In genomic region chr9:126144215-126144614, GRCh38 we compare ENCODE assay signal across 15 cellular contexts.
A peak's percentile ranks its signal among the peaks of the same experiment; 100 is the strongest.
DNase-seq lines count a peak whose midpoint lies in the region; ATAC-seq and TF ChIP-seq lines count a peak whose summit lies in the region.
"Had no signal": no experiment of that assay in that cellular context is flagged by ENCODE, and none has a peak within 500 bp of the region (broad histone marks: within the 10 kb centered on the region; RNA-seq: fewer than 3 reads in every experiment).

No MANE protein-coding gene starts in this region.

- peaks cover 7% of the 10 kb centered on the region; the same call in 1 of the 2 replicates for H3K36me3 ChIP-seq in BLaER1
- no peaks in the 10 kb centered on the region for H3K36me3 ChIP-seq in Caco-2 (ENCODE audit: control insufficient read depth, insufficient read depth, low read length)
- H3K36me3 ChIP-seq in OCI-LY3 (replicated peaks; ENCODE audit: low read depth, low read length): no peaks in the 10 kb centered on the region

- H3K79me2 ChIP-seq in OCI-LY3 (ENCODE audit: low read length): no peaks in the 10 kb centered on the region

- H3K4me1 Mint-ChIP-seq in Caco-2 (ENCODE audit: low read depth, unreplicated experiment): peaks cover 31% of the 10 kb centered on the region
- peaks cover 4 to 10% (median 8%) of the 10 kb centered on the region in 4 donors for H3K4me1 Mint-ChIP-seq in naive thymus-derived CD8-positive, alpha-beta T cell
- H3K4me1 Mint-ChIP-seq in activated CD4-positive, alpha-beta memory T cell treated with anti-CD3 and anti-CD28 coated beads for 36 hours (ENCODE audit: low read depth): peaks cover 2% of the 10 kb centered on the region

- H4K20me1 ChIP-seq in BLaER1 (no peaks in the 10 kb centered on the region), OCI-LY3 (ENCODE audit: insufficient read depth, low read length) (no peaks in the 10 kb centered on the region)

- POLR2A ChIA-PET in Caco-2 (lab: Charles Lee): no interaction called here
- POLR2A ChIA-PET in naive thymus-derived CD8-positive, alpha-beta T cell (lab: Charles Lee): interaction anchor here (0.7 kb wide), 1 partner anchor 44 kb away, joined by 3 read pairs; no protein-coding TSS in a partner anchor
- POLR2A ChIA-PET in activated CD4-positive, alpha-beta memory T cell treated with anti-CD3 and anti-CD28 coated beads for 36 hours (lab: Charles Lee): no interaction called here

- no peaks in the 10 kb centered on the region for H3K27me3 Mint-ChIP-seq in Caco-2 (ENCODE audit: insufficient read depth, unreplicated experiment)
- H3K27me3 Mint-ChIP-seq in naive thymus-derived CD8-positive, alpha-beta T cell: peaks cover 14 to 56% (median 34%) of the 10 kb centered on the region in 5 donors
- H3K27me3 Mint-ChIP-seq in activated CD4-positive, alpha-beta memory T cell treated with anti-CD3 and anti-CD28 coated beads for 36 hours: peaks cover 25% of the 10 kb centered on the region

- H3K27me3 ChIP-seq in BLaER1 (no peaks in the 10 kb centered on the region), Caco-2 (replicated peaks; ENCODE audit: control insufficient read depth, insufficient read depth, low read length) (no peaks in the 10 kb centered on the region), OCI-LY3 (ENCODE audit: low read depth, low read length) (peaks cover 36% of the 10 kb centered on the region)

- peaks cover 36% of the 10 kb centered on the region for H3K9me3 Mint-ChIP-seq in Caco-2 (ENCODE audit: unreplicated experiment)
- H3K9me3 Mint-ChIP-seq in naive thymus-derived CD8-positive, alpha-beta T cell: peaks cover 1 to 38% (median 11%) of the 10 kb centered on the region in 9 donors
- peaks cover 5% of the 10 kb centered on the region for H3K9me3 Mint-ChIP-seq in activated CD4-positive, alpha-beta memory T cell treated with anti-CD3 and anti-CD28 coated beads for 36 hours

- no peak overlapping the region for H3K4me3 Mint-ChIP-seq in Caco-2 (ENCODE audit: unreplicated experiment)
- no peak overlapping the region for H3K4me3 Mint-ChIP-seq in naive thymus-derived CD8-positive, alpha-beta T cell
- no peak overlapping the region for H3K4me3 Mint-ChIP-seq in activated CD4-positive, alpha-beta memory T cell treated with anti-CD3 and anti-CD28 coated beads for 36 hours
- H3K4me3 Mint-ChIP-seq: B cell; CD14-positive monocyte; CD8-positive, alpha-beta T cell; H9 had no signal

- peak overlapping the region; percentile 93 for H3K4me2 ChIP-seq in BLaER1
- peak overlapping the region; percentile 6; the same call in 1 of the 2 replicates for H3K4me2 ChIP-seq in OCI-LY3 (ENCODE audit: low read length)

- BruUV-seq in Caco-2 (replicated peaks; lab: Mats Ljungman, UMichigan): no TSS peak

- peak overlapping the region; percentile 96 for H3K27ac ChIP-seq in BLaER1
- no peak overlapping the region for H3K27ac ChIP-seq in OCI-LY3 (ENCODE audit: low read length)

- H3K9ac ChIP-seq in BLaER1 (peak overlapping the region; percentile 36; the same call in 1 of the 2 replicates), OCI-LY3 (ENCODE audit: low read length) (no peak overlapping the region)

- H3K27ac Mint-ChIP-seq in Caco-2 (ENCODE audit: unreplicated experiment): peak overlapping the region; percentile 97
- H3K27ac Mint-ChIP-seq in naive thymus-derived CD8-positive, alpha-beta T cell: no peak overlapping the region
- no peak overlapping the region for H3K27ac Mint-ChIP-seq in activated CD4-positive, alpha-beta memory T cell treated with anti-CD3 and anti-CD28 coated beads for 36 hours
- H3K27ac Mint-ChIP-seq: B cell; CD14-positive monocyte; CD8-positive, alpha-beta T cell; H9 had no signal

- no peak for DNase-seq in Caco-2
- no peak for DNase-seq in left ventricle myocardium superior
- no peak for DNase-seq in naive thymus-derived CD8-positive, alpha-beta T cell
- DNase-seq in activated CD8-positive, alpha-beta memory T cell treated with anti-CD3 and anti-CD28 coated beads, Interleukin-2, amount 50 U/mL, for 4 hours: no peak
- DNase-seq in activated CD4-positive, alpha-beta memory T cell treated with anti-CD3 and anti-CD28 coated beads for 36 hours: no peak
- DNase-seq: COR-L47, DMS53, GF-D8, GOT3 had no signal

- intact Hi-C loops in Caco-2 (cut with micrococcal nuclease; ENCODE audit: unreplicated experiment): loop anchor here (10.0 kb wide), 2 partner anchors 351 to 389 kb away; no protein-coding TSS in a partner anchor
- intact Hi-C loops in left ventricle myocardium superior (cut with micrococcal nuclease): no loop called here
- intact Hi-C loops in activated CD4-positive, alpha-beta memory T cell treated with anti-CD3 and anti-CD28 coated beads for 36 hours (cut with micrococcal nuclease): loop anchor here (10.0 kb wide), 1 partner anchor 351 kb away; no protein-coding TSS in a partner anchor

- TF ChIP-seq CTCF in Caco-2 (IDR thresholded peaks at IDR 0.05; ENCODE audit: insufficient read depth in 1 of 2, low read depth in 1 of 2, low read length in 1 of 2, severe bottlenecking in 1 of 2, unreplicated experiment in 1 of 2) (no peak), OCI-LY3 (IDR thresholded peaks at IDR 0.05; ENCODE audit: low read depth, low read length) (no peak)

- H3K4me3 ChIP-seq in BLaER1: peak overlapping the region; percentile 66
- H3K4me3 ChIP-seq in Caco-2 (ENCODE audit: low read depth, low read length): no peak overlapping the region
- no peak overlapping the region for H3K4me3 ChIP-seq in OCI-LY3 (ENCODE audit: low read length)

- H3K9me3 ChIP-seq in BLaER1 (peaks cover 34% of the 10 kb centered on the region), Caco-2 (no peaks in the 10 kb centered on the region; the same call in none of the 2 replicates), OCI-LY3 (ENCODE audit: insufficient read depth, low read length) (no peaks in the 10 kb centered on the region)

- no peak overlapping the region for H2AFZ ChIP-seq in OCI-LY3 (ENCODE audit: low read depth, low read length)

- H3K4me1 ChIP-seq in BLaER1 (peaks cover 65% of the 10 kb centered on the region), Caco-2 (peaks cover 23% of the 10 kb centered on the region), OCI-LY3 (ENCODE audit: low read length) (peaks cover 30% of the 10 kb centered on the region)

- CTCF ChIA-PET in Caco-2 (lab: Charles Lee): no interaction called here
- CTCF ChIA-PET in activated CD4-positive, alpha-beta memory T cell treated with anti-CD3 and anti-CD28 coated beads for 36 hours (lab: Charles Lee): no interaction called here

- peak; percentile 84 for ATAC-seq in left ventricle myocardium superior
- no peak for ATAC-seq in naive thymus-derived CD8-positive, alpha-beta T cell
- ATAC-seq: CD8-positive, alpha-beta T cell had no signal

- peaks cover 22% of the 10 kb centered on the region for H3K36me3 Mint-ChIP-seq in Caco-2 (ENCODE audit: insufficient read depth, unreplicated experiment)
- H3K36me3 Mint-ChIP-seq in naive thymus-derived CD8-positive, alpha-beta T cell: peaks cover 0 to 14% (median 0%) of the 10 kb centered on the region in 3 donors
- H3K36me3 Mint-ChIP-seq in activated CD4-positive, alpha-beta memory T cell treated with anti-CD3 and anti-CD28 coated beads for 36 hours: no peaks in the 10 kb centered on the region
- H3K36me3 Mint-ChIP-seq: CD14-positive monocyte; CD8-positive, alpha-beta T cell had no signal
